ENCODE assay signal across 26 cellular contexts in genomic region chrX:71546879-71547278, GRCh38.
"Had no signal": no experiment of that assay in that cellular context is flagged by ENCODE, and none has a peak within 500 bp of the region (broad histone marks: within the 10 kb centered on the region; RNA-seq: fewer than 3 reads in every experiment).

No MANE protein-coding gene starts in this region.

- H3K27me3 Mint-ChIP-seq: activated B cell treated with CpG ODN at 0.5 μM for 24 hours; naive B cell; progenitor cell of endocrine pancreas; stimulated activated memory B cell treated with anti-CD40 and anti-IgM and Interleukin-4, amounts not matched to agents 10 μg/mL and 1 μg/mL and 100 μg/mL, for 72 hours; T-cell had no signal

- H3K36me3 Mint-ChIP-seq: naive B cell had no signal

- H3K4me1 Mint-ChIP-seq: nephron progenitor cell had no signal

- H3K4me3 Mint-ChIP-seq: activated B cell treated with CpG ODN at 0.5 μM for 24 hours; mesothelial cell of epicardium; naive B cell; nephron progenitor cell; stimulated activated memory B cell treated with anti-CD40 and anti-IgM and Interleukin-4, amounts not matched to agents 10 μg/mL and 1 μg/mL and 100 μg/mL, for 72 hours; T-cell; T-helper 2 cell treated with Interferon-gamma antibody and Interleukin-4, amounts not matched to agents 5 μg/mL and 100 μg/mL, for 36 hours had no signal

- H3K27me3 ChIP-seq: adrenal gland, body of pancreas, esophagus muscularis mucosa, foreskin keratinocyte, ovary, sigmoid colon had no signal

- DNase-seq: activated B cell treated with CpG ODN at 0.5 μM for 24 hours; activated CD8-positive, alpha-beta memory T cell treated with anti-CD3 and anti-CD28 coated beads for 24 hours; activated effector memory CD4-positive, alpha-beta T cell treated with Interleukin-2 at 50 U/mL for 16 hours; activated naive CD4-positive, alpha-beta T cell treated with anti-CD3 and anti-CD28 coated beads, Interleukin-2, amount 50 U/mL, for 16 hours; adrenal gland; aorta; body of pancreas; dermis blood vessel endothelial cell; effector CD4-positive, alpha-beta T cell; foreskin keratinocyte; heart left ventricle; naive B cell; nephron progenitor cell; ovary; sigmoid colon; small intestine; stimulated activated CD4-positive, alpha-beta T cell treated with anti-CD3 and anti-CD28 coated beads, Interleukin-1b, Interleukin-23, amount 100 ng/mL, for 48 hours; stimulated activated CD4-positive, alpha-beta T cell treated with anti-CD3 and anti-CD28 coated beads, Interleukin-4, amount 100 ng/mL, for 4 hours; stimulated activated CD8-positive, alpha-beta memory T cell treated with anti-CD3 and anti-CD28 coated beads, Interleukin-4, amount 100 ng/mL, for 48 hours; T-cell had no signal

- ATAC-seq: body of pancreas; foreskin keratinocyte; heart left ventricle; stimulated activated memory B cell treated with anti-CD40 and anti-IgM and Interleukin-4, amounts not matched to agents 10 μg/mL and 1 μg/mL and 100 μg/mL, for 72 hours; T-cell had no signal

- H3K27ac Mint-ChIP-seq: activated B cell treated with CpG ODN at 0.5 μM for 24 hours; mesothelial cell of epicardium; naive B cell; nephron progenitor cell; progenitor cell of endocrine pancreas; stimulated activated memory B cell treated with anti-CD40 and anti-IgM and Interleukin-4, amounts not matched to agents 10 μg/mL and 1 μg/mL and 100 μg/mL, for 72 hours; T-helper 2 cell treated with Interferon-gamma antibody and Interleukin-4, amounts not matched to agents 5 μg/mL and 100 μg/mL, for 36 hours had no signal

- H3K9me3 Mint-ChIP-seq: activated B cell treated with CpG ODN at 0.5 μM for 24 hours; naive B cell; stimulated activated memory B cell treated with anti-CD40 and anti-IgM and Interleukin-4, amounts not matched to agents 10 μg/mL and 1 μg/mL and 100 μg/mL, for 72 hours; T-cell; T-helper 2 cell treated with Interferon-gamma antibody and Interleukin-4, amounts not matched to agents 5 μg/mL and 100 μg/mL, for 36 hours had no signal

- H3K36me3 ChIP-seq: ovary had no signal

- H3K9me3 ChIP-seq: adrenal gland, body of pancreas, esophagus muscularis mucosa, heart left ventricle, ovary, sigmoid colon, tibial nerve had no signal

- H3K27ac ChIP-seq: adrenal gland, body of pancreas, esophagus muscularis mucosa, foreskin keratinocyte, heart left ventricle, ovary, sigmoid colon, tibial nerve had no signal

- H3K4me3 ChIP-seq: adrenal gland, body of pancreas, esophagus muscularis mucosa, heart left ventricle, ovary, sigmoid colon, tibial nerve had no signal
